In the genomic region with DNA sequence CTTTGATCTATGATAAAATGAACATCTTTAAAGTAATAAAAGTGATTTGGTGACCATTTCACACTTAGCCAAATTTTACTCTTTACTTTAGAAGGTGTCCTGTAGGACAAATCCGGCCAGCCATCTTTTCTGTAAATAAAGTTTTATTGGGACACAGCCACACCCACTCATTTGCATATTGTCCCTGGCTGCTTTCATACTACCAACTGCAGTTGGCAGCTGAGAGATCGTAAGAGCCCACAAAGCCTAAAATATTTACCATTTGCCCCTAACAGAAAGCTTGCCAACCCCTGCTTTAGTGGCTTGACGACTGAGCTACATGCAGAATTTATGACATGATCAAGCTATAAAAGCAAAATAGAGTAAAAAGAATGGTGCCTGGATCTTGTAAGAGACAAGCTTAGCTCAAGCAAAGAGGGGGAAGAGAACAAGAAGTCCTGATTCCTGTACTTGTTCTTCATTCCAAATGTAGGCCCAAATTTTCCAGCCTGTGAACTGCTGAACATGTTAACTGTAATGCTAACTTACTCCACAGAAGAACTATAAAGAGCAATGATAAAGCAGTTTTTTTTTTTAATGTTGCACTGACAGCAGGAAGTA, we compare ENCODE assay signal across 36 cellular contexts. TPM values are rescaled to one million over a fixed set of nuclear protein-coding genes. Genes with fewer than 3 reads are reported as not detected.
DNase-seq lines count a peak whose midpoint lies in the region; TF ChIP-seq lines count a peak whose summit lies in the region.
"Had no signal": no experiment of that assay in that cellular context is flagged by ENCODE, and none has a peak within 500 bp of the region (broad histone marks: within the 10 kb centered on the region; RNA-seq: fewer than 3 reads in every experiment).

No MANE protein-coding gene starts in this region.

- H3K4me2 ChIP-seq in DOHH2 (ENCODE audit: low read length), result no peak overlapping the region
- H3K4me2 ChIP-seq: GM23338, neural progenitor cell had no signal

- H3K27ac ChIP-seq in DOHH2 (ENCODE audit: low read depth, low read length), result 0 out of 2 replicates have a peak overlapping the region, but pooled peaks have one; percentile 5
- peak overlapping the region; percentile 80 for H3K27ac ChIP-seq in rectal smooth muscle tissue (ENCODE audit: low read depth, low read length)
- H3K27ac ChIP-seq: C4-2B, coronary artery, gastroesophageal sphincter, neural progenitor cell, pancreas, right atrium auricular region had no signal

- H3K9me3 ChIP-seq in DOHH2 (ENCODE audit: control insufficient read depth, insufficient read depth, low read length), result no peaks in the 10 kb centered on the region
- H3K9me3 ChIP-seq: gastroesophageal sphincter, pancreas, right atrium auricular region, spleen had no signal

- H3K4me3 Mint-ChIP-seq in chondrocyte (ENCODE audit: unreplicated experiment), result no peak overlapping the region
- H3K4me3 Mint-ChIP-seq: activated naive CD8-positive, alpha-beta T cell treated with anti-CD3 and anti-CD28 coated beads, Interleukin-2, amount 50 U/mL, for 24 hours; GM23338; HFFc6; immature natural killer cell; neural progenitor cell; stimulated activated naive CD8-positive, alpha-beta T cell treated with anti-CD3 and anti-CD28 coated beads, Interleukin-15, amount 100 ng/mL, for 72 hours had no signal

- H3K4me3 ChIP-seq in DOHH2 (ENCODE audit: low read length) (no peak overlapping the region), LNCaP clone FGC (ENCODE audit: low read depth, low read length) (no peak overlapping the region), rectal smooth muscle tissue (ENCODE audit: low read length) (no peak overlapping the region)
- H3K4me3 ChIP-seq: cardiac muscle cell, coronary artery, gastroesophageal sphincter, GM23338, neural progenitor cell, pancreas, right atrium auricular region, spleen had no signal

- H3K4me1 Mint-ChIP-seq in chondrocyte (ENCODE audit: low read depth), result peaks cover 3% of the 10 kb centered on the region
- H3K4me1 Mint-ChIP-seq: GM23338, neural progenitor cell had no signal

- H3K4me1 ChIP-seq in DOHH2 (ENCODE audit: control insufficient read depth, low read length) (peaks cover 20% of the 10 kb centered on the region), rectal smooth muscle tissue (ENCODE audit: control insufficient read depth, insufficient read depth, low read length) (peaks cover 19% of the 10 kb centered on the region)
- H3K4me1 ChIP-seq: neural progenitor cell, pancreas, right atrium auricular region had no signal

- H3K9ac ChIP-seq in rectal smooth muscle tissue (ENCODE audit: low read length), result no peak overlapping the region
- H3K9ac ChIP-seq: neural progenitor cell had no signal

- peaks cover 59% of the 10 kb centered on the region for H3F3A ChIP-seq in DOHH2 (ENCODE audit: control insufficient read depth, insufficient read depth)

- peak; percentile 52 for DNase-seq in LNCaP clone FGC (ENCODE audit: low read depth)
- no peak for DNase-seq in chondrocyte (ENCODE audit: low spot score)
- DNase-seq in AG20443 (ENCODE audit: low spot score), result no peak
- DNase-seq in HT-29 (ENCODE audit: low spot score), result no peak
- no peak for DNase-seq in NCI-H146 treated with DMSO at 0.1 percent for 48 hours (lab: John Stamatoyannopoulos, UW; ENCODE audit: unreplicated experiment)
- DNase-seq: activated CD4-positive, alpha-beta T cell treated with anti-CD3 and anti-CD28 coated beads for 48 hours; activated CD8-positive, alpha-beta memory T cell treated with anti-CD3 and anti-CD28 coated beads for 24 hours; activated gamma-delta T cell treated with Interleukin-2 at 50 U/mL for 16 hours; activated naive CD8-positive, alpha-beta T cell treated with anti-CD3 and anti-CD28 coated beads, Interleukin-2, amount 50 U/mL, for 24 hours; activated T-cell treated with anti-CD3 and anti-CD28 coated beads for 4 hours; DMS79; effector CD8-positive, alpha-beta T cell; GF-D8; HFFc6; hypothalamus; immature natural killer cell; IMR-90; left cardiac atrium; mammary epithelial cell; NCI-H1092 treated with DMSO at 0.1 percent for 48 hours; NCI-H2081 treated with DMSO at 0.1 percent for 48 hours; NCI-H345; pancreas; SHP77; spleen; stimulated activated CD8-positive, alpha-beta memory T cell treated with anti-CD3 and anti-CD28 coated beads, Interleukin-4, amount 100 ng/mL, for 48 hours; stimulated activated naive CD8-positive, alpha-beta T cell treated with anti-CD3 and anti-CD28 coated beads, Interleukin-15, amount 100 ng/mL, for 72 hours had no signal

- no peaks in the 10 kb centered on the region for H3K9me2 ChIP-seq in DOHH2 (replicated peaks; ENCODE audit: control insufficient read depth, low read length)

- H3K36me3 ChIP-seq in DOHH2 (ENCODE audit: control insufficient read depth, low read length) (peaks cover 92% of the 10 kb centered on the region), rectal smooth muscle tissue (ENCODE audit: control insufficient read depth, insufficient read depth, low read length) (peaks cover 10% of the 10 kb centered on the region)

- H3K36me3 Mint-ChIP-seq in chondrocyte (ENCODE audit: low read depth), result peaks cover 17% of the 10 kb centered on the region

- peak overlapping the region; percentile 8 for H3K27ac Mint-ChIP-seq in chondrocyte (ENCODE audit: unreplicated experiment)
- H3K27ac Mint-ChIP-seq: activated naive CD8-positive, alpha-beta T cell treated with anti-CD3 and anti-CD28 coated beads, Interleukin-2, amount 50 U/mL, for 24 hours; GM23338; neural progenitor cell; stimulated activated naive CD8-positive, alpha-beta T cell treated with anti-CD3 and anti-CD28 coated beads, Interleukin-15, amount 100 ng/mL, for 72 hours had no signal

- H3K27me3 ChIP-seq in DOHH2 (ENCODE audit: control insufficient read depth, low read length) (no peaks in the 10 kb centered on the region), rectal smooth muscle tissue (ENCODE audit: control insufficient read depth, insufficient read depth, low read length) (no peaks in the 10 kb centered on the region)
- H3K27me3 ChIP-seq: cardiac muscle cell, gastroesophageal sphincter, neural progenitor cell, pancreas, right atrium auricular region, spleen had no signal

- peaks cover 17% of the 10 kb centered on the region; the same call in 1 of the 2 replicates for H4K20me1 ChIP-seq in DOHH2 (ENCODE audit: control insufficient read depth, insufficient read depth, low read depth, low read length)

- TF ChIP-seq CTCF in DOHH2 (IDR thresholded peaks at IDR 0.05; ENCODE audit: low read depth, low read length, poor library complexity, severe bottlenecking), result no peak
- TF ChIP-seq CTCF in LNCaP clone FGC (IDR thresholded peaks at IDR 0.05; ENCODE audit: control insufficient read depth, extremely low read depth, insufficient read depth), result no peak
- no peak for TF ChIP-seq CTCF in chondrocyte (IDR thresholded peaks at IDR 0.05)

- no peaks in the 10 kb centered on the region for H3K9me3 Mint-ChIP-seq in chondrocyte (ENCODE audit: low read depth)
- H3K9me3 Mint-ChIP-seq: activated naive CD8-positive, alpha-beta T cell treated with anti-CD3 and anti-CD28 coated beads, Interleukin-2, amount 50 U/mL, for 24 hours; GM23338; HFFc6; immature natural killer cell; neural progenitor cell; stimulated activated naive CD8-positive, alpha-beta T cell treated with anti-CD3 and anti-CD28 coated beads, Interleukin-15, amount 100 ng/mL, for 72 hours had no signal

- peaks cover 93% of the 10 kb centered on the region for H3K79me2 ChIP-seq in DOHH2 (ENCODE audit: control insufficient read depth, low read length)

- H3K27me3 Mint-ChIP-seq in chondrocyte (ENCODE audit: low read depth), result no peaks in the 10 kb centered on the region
- H3K27me3 Mint-ChIP-seq: activated naive CD8-positive, alpha-beta T cell treated with anti-CD3 and anti-CD28 coated beads, Interleukin-2, amount 50 U/mL, for 24 hours; stimulated activated naive CD8-positive, alpha-beta T cell treated with anti-CD3 and anti-CD28 coated beads, Interleukin-15, amount 100 ng/mL, for 72 hours had no signal

RNA-seq across cellular contexts. Expression of a gene that starts 7.4 kb away (rescaled TPM):
- 13.2 to 15.9 TPM (median 15.2 TPM) in 3 replicates for total RNA-seq in chondrocyte
- 3.4 and 7.4 TPM in 2 replicates for total RNA-seq in HT-29 (2014; rRNA removed; shearing (Covaris generic))

RNA-seq across cellular contexts. Expression of a gene that starts 8.8 kb away (rescaled TPM):
- total RNA-seq in chondrocyte, result 77.5 to 117 TPM (median 83.0 TPM) in 3 replicates
- 215 and 224 TPM in 2 replicates for total RNA-seq in HT-29 (2014; rRNA removed; shearing (Covaris generic))
